Comparison of ENCODE assay signal across 9 cellular contexts in genomic region chr20:37627060-37627766, GRCh38.
DNase-seq lines count a peak whose midpoint lies in the region; ATAC-seq and TF ChIP-seq lines count a peak whose summit lies in the region.
"Had no signal": no experiment of that assay in that cellular context is flagged by ENCODE, and none has a peak within 500 bp of the region (broad histone marks: within the 10 kb centered on the region; RNA-seq: fewer than 3 reads in every experiment).

No MANE protein-coding gene starts in this region.

- TF ChIP-seq CTCF in esophagus squamous epithelium (IDR thresholded peaks at IDR 0.05), result no peak

- DNase-seq in activated CD4-positive, alpha-beta T cell treated with anti-CD3 and anti-CD28 coated beads for 48 hours, result peak; percentile 59
- DNase-seq in activated CD4-positive, alpha-beta T cell treated with anti-CD3 and anti-CD28 coated beads for 4 hours, result no peak
- peak; percentile 67 for DNase-seq in RPMI7951 (ENCODE audit: low read depth)
- DNase-seq in dermis blood vessel endothelial cell, result peak; percentile 74
- peak; percentile 80 for DNase-seq in myocyte (ENCODE audit: low read depth)
- DNase-seq in DMS79 treated with DMSO at 0.1 percent for 48 hours (lab: John Stamatoyannopoulos, UW), result no peak
- DNase-seq in esophagus squamous epithelium (lab: John Stamatoyannopoulos, UW), result no peak

- no peak for TF ChIP-seq POLR2A in esophagus squamous epithelium (IDR thresholded peaks at IDR 0.05)

- no peak overlapping the region for H3K27ac ChIP-seq in esophagus squamous epithelium
- H3K27ac ChIP-seq: SK-N-MC had no signal

- intact Hi-C loops in esophagus squamous epithelium (cut with DNase I), result no loop called here

- ATAC-seq in GM18517 (IDR thresholded peaks at IDR 0.05; ENCODE audit: unreplicated experiment), result no peak

- H3K4me3 ChIP-seq in esophagus squamous epithelium, result no peak overlapping the region
- H3K4me3 ChIP-seq: SK-N-MC had no signal

- H3K9me3 ChIP-seq in esophagus squamous epithelium, result no peaks in the 10 kb centered on the region

- H3K36me3 ChIP-seq in esophagus squamous epithelium, result no peaks in the 10 kb centered on the region

- H3K27me3 ChIP-seq in esophagus squamous epithelium, result peaks cover 0 to 93% (median 0%) of the 10 kb centered on the region in 4 donors

- no peaks in the 10 kb centered on the region for H3K4me1 ChIP-seq in esophagus squamous epithelium

- WGBS in esophagus squamous epithelium, 2 donors, result 30 to 33% methylated on average over 15 of the region's 15 CpGs

Comparison
In these comparisons a context has a peak if more than half of its experiments do, and no peak if none do; other contexts are left out.
1. DNase-seq: peak in activated CD4-positive, alpha-beta T cell treated with anti-CD3 and anti-CD28 coated beads for 48 hours (single experiment), RPMI7951 (single experiment), dermis blood vessel endothelial cell (single experiment) and myocyte (single experiment); none in activated CD4-positive, alpha-beta T cell treated with anti-CD3 and anti-CD28 coated beads for 4 hours (0 of 2), DMS79 treated with DMSO at 0.1 percent for 48 hours (single experiment) and esophagus squamous epithelium (single experiment).